Comparison of ENCODE assay signal across 8 cellular contexts in genomic region chr2:148643421-148643820, GRCh38. TPM values are rescaled to one million over a fixed set of nuclear protein-coding genes. Genes with fewer than 3 reads are reported as not detected.
DNase-seq lines count a peak whose midpoint lies in the region; ATAC-seq and TF ChIP-seq lines count a peak whose summit lies in the region.

No MANE protein-coding gene starts in this region.

- H3K4me1 ChIP-seq in neural progenitor cell: peaks cover 13% of the 10 kb centered on the region

- peaks cover 8% of the 10 kb centered on the region for H3K36me3 Mint-ChIP-seq in activated CD4-positive, alpha-beta T cell treated with anti-CD3 and anti-CD28 coated beads for 36 hours (ENCODE audit: low read depth)
- peaks cover 1% of the 10 kb centered on the region for H3K36me3 Mint-ChIP-seq in activated naive CD8-positive, alpha-beta T cell treated with anti-CD3 and anti-CD28 coated beads, Interleukin-2, amount 10 ng/mL, durations not matched to agents 7 days and 5 days
- H3K36me3 Mint-ChIP-seq in neural progenitor cell: peaks cover 6% of the 10 kb centered on the region

- H3K27ac ChIP-seq in neural progenitor cell (no peak overlapping the region), RWPE1 (no peak overlapping the region)

- H3K9me3 Mint-ChIP-seq in activated CD4-positive, alpha-beta T cell treated with anti-CD3 and anti-CD28 coated beads for 36 hours (ENCODE audit: low read depth): no peaks in the 10 kb centered on the region
- no peaks in the 10 kb centered on the region for H3K9me3 Mint-ChIP-seq in activated naive CD8-positive, alpha-beta T cell treated with anti-CD3 and anti-CD28 coated beads, Interleukin-2, amount 10 ng/mL, durations not matched to agents 7 days and 5 days
- no peaks in the 10 kb centered on the region for H3K9me3 Mint-ChIP-seq in neural progenitor cell

- POLR2A ChIA-PET in activated CD4-positive, alpha-beta T cell treated with anti-CD3 and anti-CD28 coated beads for 36 hours (lab: Charles Lee): interaction anchor here (0.5 to 2.2 kb wide), 7 partner anchors 13 to 263 kb away, joined by 3 to 9 read pairs (median 3); no protein-coding TSS in a partner anchor
- POLR2A ChIA-PET in activated naive CD8-positive, alpha-beta T cell treated with anti-CD3 and anti-CD28 coated beads, Interleukin-2, amount 10 ng/mL, durations not matched to agents 7 days and 5 days (lab: Charles Lee): interaction anchor here (0.6 to 1.5 kb wide), 6 partner anchors 12 to 623 kb away, joined by 3 to 9 read pairs (median 4); partner anchors contain the start of genes MBD5 and ORC4
- POLR2A ChIA-PET in RWPE1 (lab: Yijun Ruan, JAX; ENCODE audit: low non-redundant PET): no interaction called here

- H4K20me1 ChIP-seq in neural progenitor cell (ENCODE audit: low read depth): peaks cover 30% of the 10 kb centered on the region

- peaks cover 13% of the 10 kb centered on the region for H3K27me3 Mint-ChIP-seq in activated CD4-positive, alpha-beta T cell treated with anti-CD3 and anti-CD28 coated beads for 36 hours
- H3K27me3 Mint-ChIP-seq in activated naive CD8-positive, alpha-beta T cell treated with anti-CD3 and anti-CD28 coated beads, Interleukin-2, amount 10 ng/mL, durations not matched to agents 7 days and 5 days: peaks cover 5% of the 10 kb centered on the region
- peaks cover 10% of the 10 kb centered on the region for H3K27me3 Mint-ChIP-seq in neural progenitor cell (ENCODE audit: insufficient read depth, low read depth)

- H3F3A ChIP-seq in neural progenitor cell (ENCODE audit: low read depth): peaks cover 15% of the 10 kb centered on the region

- H3K79me2 ChIP-seq in neural progenitor cell (ENCODE audit: low read depth): peaks cover 31% of the 10 kb centered on the region

- H3K9me3 ChIP-seq in neural progenitor cell (ENCODE audit: low read depth): no peaks in the 10 kb centered on the region

- peaks cover 29% of the 10 kb centered on the region for H3K27me3 ChIP-seq in neural progenitor cell

- H2AFZ ChIP-seq in neural progenitor cell (replicated peaks): peak overlapping the region; percentile 93

- peak overlapping the region; percentile 83 for H3K4me3 Mint-ChIP-seq in activated CD4-positive, alpha-beta T cell treated with anti-CD3 and anti-CD28 coated beads for 36 hours
- H3K4me3 Mint-ChIP-seq in activated naive CD8-positive, alpha-beta T cell treated with anti-CD3 and anti-CD28 coated beads, Interleukin-2, amount 10 ng/mL, durations not matched to agents 7 days and 5 days: peak overlapping the region; percentile 98
- H3K4me3 Mint-ChIP-seq in neural progenitor cell: peak overlapping the region; percentile 98

- no peak for DNase-seq in activated CD4-positive, alpha-beta T cell treated with anti-CD3 and anti-CD28 coated beads for 36 hours
- no peak for DNase-seq in activated CD4-positive, alpha-beta T cell treated with anti-CD3 and anti-CD28 coated beads for 48 hours
- DNase-seq in activated naive CD8-positive, alpha-beta T cell treated with anti-CD3 and anti-CD28 coated beads, Interleukin-2, amount 10 ng/mL, durations not matched to agents 7 days and 5 days: no peak
- DNase-seq in neural progenitor cell (ENCODE audit: low spot score) (no peak), pons (ENCODE audit: low spot score) (no peak), RWPE1 (ENCODE audit: low spot score) (no peak), medulla oblongata (ENCODE audit: extremely low spot score) (no peak)

- H3K4me2 ChIP-seq in neural progenitor cell: peak overlapping the region; percentile 87

- H3K4me1 Mint-ChIP-seq in activated CD4-positive, alpha-beta T cell treated with anti-CD3 and anti-CD28 coated beads for 36 hours: peaks cover 31% of the 10 kb centered on the region
- H3K4me1 Mint-ChIP-seq in activated naive CD8-positive, alpha-beta T cell treated with anti-CD3 and anti-CD28 coated beads, Interleukin-2, amount 10 ng/mL, durations not matched to agents 7 days and 5 days: peaks cover 17% of the 10 kb centered on the region
- H3K4me1 Mint-ChIP-seq in neural progenitor cell: peaks cover 14% of the 10 kb centered on the region

- intact Hi-C loops in activated CD4-positive, alpha-beta T cell treated with anti-CD3 and anti-CD28 coated beads for 36 hours (cut with DNase I, micrococcal nuclease): loop anchor here (1.0 kb wide), 6 partner anchors 29 to 623 kb away; partner anchors contain the start of genes KIF5C (in 1 of the 2) and ORC4 (in 1 of the 2)

- peak; percentile 38 for ATAC-seq in activated CD4-positive, alpha-beta T cell treated with anti-CD3 and anti-CD28 coated beads for 36 hours
- ATAC-seq in HG03060 (IDR thresholded peaks at IDR 0.05; ENCODE audit: low read depth, unreplicated experiment): peak; percentile 25
- no peak for ATAC-seq in activated naive CD8-positive, alpha-beta T cell treated with anti-CD3 and anti-CD28 coated beads, Interleukin-2, amount 10 ng/mL, durations not matched to agents 7 days and 5 days (ENCODE audit: low read depth)

- peak overlapping the region; percentile 74 for H3K4me3 ChIP-seq in neural progenitor cell

- H3K27ac Mint-ChIP-seq in activated CD4-positive, alpha-beta T cell treated with anti-CD3 and anti-CD28 coated beads for 36 hours: peak overlapping the region; percentile 95
- peak overlapping the region; percentile 93 for H3K27ac Mint-ChIP-seq in activated naive CD8-positive, alpha-beta T cell treated with anti-CD3 and anti-CD28 coated beads, Interleukin-2, amount 10 ng/mL, durations not matched to agents 7 days and 5 days
- no peak overlapping the region for H3K27ac Mint-ChIP-seq in neural progenitor cell

- H3K36me3 ChIP-seq in neural progenitor cell: no peaks in the 10 kb centered on the region

- TF ChIP-seq CTCF in neural progenitor cell (IDR thresholded peaks at IDR 0.05) (no peak), RWPE1 (conservative IDR thresholded peaks at IDR 0.05; ENCODE audit: low read depth) (no peak)

- CTCF ChIA-PET in activated CD4-positive, alpha-beta T cell treated with anti-CD3 and anti-CD28 coated beads for 36 hours (lab: Charles Lee): interaction anchor here (0.8 to 1.5 kb wide), 9 partner anchors 9 to 134 kb away, joined by 3 to 6 read pairs (median 3); no protein-coding TSS in a partner anchor
- CTCF ChIA-PET in RWPE1 (lab: Yijun Ruan, JAX): interaction anchor here (0.6 to 0.8 kb wide), 5 partner anchors 50 to 1598 kb away, joined by 3 read pairs; no protein-coding TSS in a partner anchor

- H3K9ac ChIP-seq in neural progenitor cell: no peak overlapping the region

RNA-seq across cellular contexts. Expression of gene EPC2, which starts 1.1 kb away (rescaled TPM):
- total RNA-seq in activated CD4-positive, alpha-beta T cell treated with anti-CD3 and anti-CD28 coated beads for 36 hours: 10 to 100 TPM; 20.8 to 25.7 TPM
- total RNA-seq in activated naive CD8-positive, alpha-beta T cell treated with anti-CD3 and anti-CD28 coated beads, Interleukin-2, amount 10 ng/mL, durations not matched to agents 7 days and 5 days: 10 to 100 TPM; 39.2 to 45.2 TPM
- 28.0 and 39.3 TPM in 2 replicates for total RNA-seq in neural progenitor cell (ENCODE audit: low replicate concordance)
